8 cellular contexts compared by ENCODE assay signal in genomic region chr2:200862532-200863000, GRCh38. TPM values are rescaled to one million over a fixed set of nuclear protein-coding genes. Genes with fewer than 3 reads are reported as not detected.
DNase-seq lines count a peak whose midpoint lies in the region; ATAC-seq and TF ChIP-seq lines count a peak whose summit lies in the region.

No MANE protein-coding gene starts in this region.

- H3K27me3 ChIP-seq in DND-41 (ENCODE audit: insufficient read depth, low read length, poor library complexity) (no peaks in the 10 kb centered on the region), mononuclear cell (ENCODE audit: insufficient read depth, low read length) (no peaks in the 10 kb centered on the region)

- H3K27ac Mint-ChIP-seq in IgD-negative memory B cell = peak overlapping the region; percentile 85 to 100 (median 98)
- H3K27ac Mint-ChIP-seq in stimulated activated naive B cell treated with anti-CD40 and anti-IgM and Interleukin-4, amounts not matched to agents 10 μg/mL and 1 μg/mL and 100 μg/mL, for 72 hours = peak overlapping the region; percentile 99

- H3K4me3 ChIP-seq in DND-41 (ENCODE audit: low read depth in 1 of 2, low read length in 2 of 2) (peak overlapping the region; percentile 97 to 98), coronary artery (peak overlapping the region; percentile 87), mononuclear cell (ENCODE audit: low read length) (peak overlapping the region; percentile 100)

- TF ChIP-seq CTCF in DND-41 (IDR thresholded peaks at IDR 0.05; ENCODE audit: borderline replicate concordance, extremely low read depth, low read length, poor library complexity, severe bottlenecking) (no peak), coronary artery (IDR thresholded peaks at IDR 0.05) (no peak)

- H3K36me3 ChIP-seq in DND-41 (ENCODE audit: insufficient read depth, low read length) = peaks cover 68% of the 10 kb centered on the region

- H3K9me3 ChIP-seq in DND-41 (ENCODE audit: insufficient read depth, low read length, severe bottlenecking) = no peaks in the 10 kb centered on the region
- H3K9me3 ChIP-seq in mononuclear cell (ENCODE audit: low read depth, low read length) = no peaks in the 10 kb centered on the region

- peaks cover 17% of the 10 kb centered on the region for H3K36me3 Mint-ChIP-seq in IgD-negative memory B cell
- peaks cover 56 to 60% of the 10 kb centered on the region in 2 donors for H3K36me3 Mint-ChIP-seq in stimulated activated naive B cell treated with anti-CD40 and anti-IgM and Interleukin-4, amounts not matched to agents 10 μg/mL and 1 μg/mL and 100 μg/mL, for 72 hours

- H3K4me1 ChIP-seq in DND-41 (ENCODE audit: insufficient read depth, low read length) (peaks cover 45% of the 10 kb centered on the region), mononuclear cell (ENCODE audit: insufficient read depth, low read length) (peaks cover 54% of the 10 kb centered on the region)

- H3K79me2 ChIP-seq in DND-41 (ENCODE audit: insufficient read depth, low read length) = peaks cover 70% of the 10 kb centered on the region

- no peaks in the 10 kb centered on the region for H3K9me3 Mint-ChIP-seq in IgD-negative memory B cell
- H3K9me3 Mint-ChIP-seq in stimulated activated naive B cell treated with anti-CD40 and anti-IgM and Interleukin-4, amounts not matched to agents 10 μg/mL and 1 μg/mL and 100 μg/mL, for 72 hours = no peaks in the 10 kb centered on the region

- H4K20me1 ChIP-seq in DND-41 (ENCODE audit: insufficient read depth, low read length) = peaks cover 48% of the 10 kb centered on the region

- H3K27me3 Mint-ChIP-seq in IgD-negative memory B cell = no peaks in the 10 kb centered on the region
- no peaks in the 10 kb centered on the region for H3K27me3 Mint-ChIP-seq in stimulated activated naive B cell treated with anti-CD40 and anti-IgM and Interleukin-4, amounts not matched to agents 10 μg/mL and 1 μg/mL and 100 μg/mL, for 72 hours

- no peak overlapping the region for H2AFZ ChIP-seq in DND-41 (ENCODE audit: low read depth, low read length)

- peaks cover 36 to 40% (median 36%) of the 10 kb centered on the region in 3 donors for H3K4me1 Mint-ChIP-seq in IgD-negative memory B cell
- H3K4me1 Mint-ChIP-seq in stimulated activated naive B cell treated with anti-CD40 and anti-IgM and Interleukin-4, amounts not matched to agents 10 μg/mL and 1 μg/mL and 100 μg/mL, for 72 hours = peaks cover 35 to 64% of the 10 kb centered on the region in 2 donors

- H3K27ac ChIP-seq in DND-41 (ENCODE audit: low read length) (peak overlapping the region; percentile 99), coronary artery (peak overlapping the region; percentile 98 to 100)

- H3K9ac ChIP-seq in DND-41 (ENCODE audit: low read depth, low read length) = peak overlapping the region; percentile 99

- ATAC-seq in DND-41 (ENCODE audit: insufficient read depth, low read depth) = 0 out of 3 replicates have a peak, but pooled peaks have one; percentile 15
- ATAC-seq in activated CD4-positive, CD25-positive, alpha-beta regulatory T cell treated with anti-CD3 and anti-CD28 coated beads, Interleukin-2, amount 50 U/mL, for 24 hours = peak; percentile 69 to 75
- ATAC-seq in stimulated activated naive B cell treated with anti-CD40 and anti-IgM and Interleukin-4, amounts not matched to agents 10 μg/mL and 1 μg/mL and 100 μg/mL, for 72 hours (replicated peaks) = peak; percentile 17 to 22
- no peak for ATAC-seq in GM21723 (IDR thresholded peaks at IDR 0.05; ENCODE audit: unreplicated experiment)
- no peak for ATAC-seq in HG03108 (IDR thresholded peaks at IDR 0.05; ENCODE audit: unreplicated experiment)

- H3K4me3 Mint-ChIP-seq in IgD-negative memory B cell = peak overlapping the region; percentile 91 to 100 (median 98)
- H3K4me3 Mint-ChIP-seq in stimulated activated naive B cell treated with anti-CD40 and anti-IgM and Interleukin-4, amounts not matched to agents 10 μg/mL and 1 μg/mL and 100 μg/mL, for 72 hours = peak overlapping the region; percentile 87 to 97

- peak overlapping the region; percentile 72 for H3K4me2 ChIP-seq in DND-41 (ENCODE audit: insufficient read depth, low read length)

- DNase-seq in DND-41 (peak; percentile 42), coronary artery (ENCODE audit: low spot score) (no peak)
- peak; percentile 35 for DNase-seq in stimulated activated naive B cell treated with anti-CD40 and anti-IgM and Interleukin-4, amounts not matched to agents 10 μg/mL and 1 μg/mL and 100 μg/mL, for 72 hours

RNA-seq across cellular contexts. Expression of gene CLK1, which starts 1.9 kb away (rescaled TPM):
- polyA plus RNA-seq in IgD-negative memory B cell = 83.8 TPM
- total RNA-seq in mononuclear cell = 635 TPM

RNA-seq across cellular contexts. Expression of gene PPIL3, which starts 26.3 kb away (rescaled TPM):
- 33.1 TPM for polyA plus RNA-seq in IgD-negative memory B cell
- 25.9 TPM for total RNA-seq in mononuclear cell

RNA-seq across cellular contexts. Expression of gene NIF3L1, which starts 26.6 kb away (rescaled TPM):
- polyA plus RNA-seq in IgD-negative memory B cell = 16.4 TPM
- total RNA-seq in mononuclear cell = 8.5 TPM

RNA-seq across cellular contexts. Expression of gene BZW1, which starts 50.9 kb away (rescaled TPM):
- 140 TPM for polyA plus RNA-seq in IgD-negative memory B cell
- 559 TPM for total RNA-seq in mononuclear cell

Comparison
In these comparisons a context has a peak if more than half of its experiments do, and no peak if none do; other contexts are left out.
1. ATAC-seq: peak in DND-41 (single experiment), activated CD4-positive, CD25-positive, alpha-beta regulatory T cell treated with anti-CD3 and anti-CD28 coated beads, Interleukin-2, amount 50 U/mL, for 24 hours (2 of 2) and stimulated activated naive B cell treated with anti-CD40 and anti-IgM and Interleukin-4, amounts not matched to agents 10 μg/mL and 1 μg/mL and 100 μg/mL, for 72 hours (2 of 2); none in GM21723 (single experiment) and HG03108 (single experiment).
2. Peak in every context shown above with its lines, with median percentiles within 50 percentile points of each other: H3K4me3 ChIP-seq.